ENCODE assay signal across 8 cellular contexts in genomic region chr13:29847501-29847983, GRCh38. TPM values are rescaled to one million over a fixed set of nuclear protein-coding genes. Genes with fewer than 3 reads are reported as not detected.
DNase-seq lines count a peak whose midpoint lies in the region; ATAC-seq, FAIRE-seq and TF ChIP-seq lines count a peak whose summit lies in the region.

No MANE protein-coding gene starts in this region.

- H3K27me3 Mint-ChIP-seq in stimulated activated naive CD8-positive, alpha-beta T cell treated with anti-CD3 and anti-CD28 coated beads, Interleukin-15, Interleukin-2, amounts not matched to agents 100 ng/mL and 50 ng/mL, for 24 hours: no peaks in the 10 kb centered on the region
- peaks cover 0 to 3% (median 0%) of the 10 kb centered on the region in 5 donors for H3K27me3 Mint-ChIP-seq in naive thymus-derived CD4-positive, alpha-beta T cell

- peak overlapping the region; percentile 78 for H3K4me3 ChIP-seq in SJCRH30
- H3K4me3 ChIP-seq in H1 (ENCODE audit: extremely low read depth in 1 of 4, insufficient read depth in 2 of 4, low read depth in 3 of 4, low read length in 4 of 4): peak overlapping the region; percentile 5 to 47 (median 40); a peak in 7 of 8 replicates
- H3K4me3 ChIP-seq in naive thymus-derived CD4-positive, alpha-beta T cell (ENCODE audit: low read length): peak overlapping the region; percentile 62

- no peak overlapping the region for H2BK15ac ChIP-seq in H1 (ENCODE audit: low read length)

- H4K5ac ChIP-seq in H1 (ENCODE audit: insufficient read length, low read depth, low read length): no peak overlapping the region

- no peak overlapping the region for H3K56ac ChIP-seq in H1 (replicated peaks; ENCODE audit: insufficient read length, low read depth, low read length)

- CTCF ChIA-PET in H1 (lab: Charles Lee; ENCODE audit: partially characterized antibody): interaction anchor here (0.5 to 2.3 kb wide), 2 partner anchors 93 to 265 kb away, joined by 4 to 9 read pairs; no protein-coding TSS in a partner anchor
- CTCF ChIA-PET in naive thymus-derived CD4-positive, alpha-beta T cell (lab: Charles Lee): interaction anchor here (0.9 to 9.0 kb wide), 4 partner anchors 76 to 265 kb away, joined by 3 to 109 read pairs (median 10); no protein-coding TSS in a partner anchor

- peak overlapping the region; percentile 59 to 90 for H3K4me2 ChIP-seq in H1 (ENCODE audit: insufficient read depth in 1 of 2, low read depth in 2 of 2, low read length in 2 of 2)

- H3K4ac ChIP-seq in H1 (replicated peaks; ENCODE audit: insufficient read length, low read depth, low read length): no peak overlapping the region

- peaks cover 0 to 5% of the 10 kb centered on the region in 2 experiments for H4K20me1 ChIP-seq in H1 (replicated peaks in 1 of 2; ENCODE audit: control insufficient read depth in 1 of 2, insufficient read depth in 2 of 2, low read length in 2 of 2)

- H3K4me1 Mint-ChIP-seq in stimulated activated naive CD8-positive, alpha-beta T cell treated with anti-CD3 and anti-CD28 coated beads, Interleukin-15, Interleukin-2, amounts not matched to agents 100 ng/mL and 50 ng/mL, for 24 hours (ENCODE audit: low read depth): peaks cover 52% of the 10 kb centered on the region
- H3K4me1 Mint-ChIP-seq in naive thymus-derived CD4-positive, alpha-beta T cell: peaks cover 19 to 57% (median 43%) of the 10 kb centered on the region in 7 donors

- H2BK12ac ChIP-seq in H1 (ENCODE audit: low read depth, low read length): peak overlapping the region; percentile 42; the same call in 1 of the 2 replicates

- H3K9me3 ChIP-seq in SJCRH30 (replicated peaks) (no peaks in the 10 kb centered on the region), H1 (ENCODE audit: insufficient read depth in 2 of 2, low read depth in 1 of 2, low read length in 1 of 2) (no peaks in the 10 kb centered on the region)
- H3K9me3 ChIP-seq in naive thymus-derived CD4-positive, alpha-beta T cell (ENCODE audit: control insufficient read depth in 2 of 3, low read length in 3 of 3): no peaks in the 10 kb centered on the region

- no peak for TF ChIP-seq POLR2A in H1 (IDR thresholded peaks at IDR 0.05; ENCODE audit: control extremely low read depth in 1 of 2, low read depth in 2 of 2, low read length in 2 of 2)

- no peak for DNase-seq in stimulated activated naive CD8-positive, alpha-beta T cell treated with anti-CD3 and anti-CD28 coated beads, Interleukin-15, Interleukin-2, amounts not matched to agents 100 U/mL and 50 U/mL, for 24 hours
- DNase-seq in SJCRH30 (peak; percentile 60 to 79), H1 (ENCODE audit: low read depth in 1 of 2, low spot score in 2 of 2) (no peak)
- DNase-seq in naive thymus-derived CD4-positive, alpha-beta T cell: peak in 6 of 9 donors; percentile 6 to 35 (median 22)
- no peak for DNase-seq in effector CD4-positive, alpha-beta T cell

- no peak overlapping the region for H4K8ac ChIP-seq in H1 (ENCODE audit: extremely low read depth, insufficient read depth, low read length)

- no peaks in the 10 kb centered on the region for H3K79me1 ChIP-seq in H1 (ENCODE audit: low read depth, low read length)

- H3K23me2 ChIP-seq in H1 (ENCODE audit: low read depth, low read length): peaks cover 4% of the 10 kb centered on the region

- no peak overlapping the region for H2BK5ac ChIP-seq in H1 (ENCODE audit: low read depth, low read length)

- H3K4me3 Mint-ChIP-seq in stimulated activated naive CD8-positive, alpha-beta T cell treated with anti-CD3 and anti-CD28 coated beads, Interleukin-15, Interleukin-2, amounts not matched to agents 100 ng/mL and 50 ng/mL, for 24 hours: peak overlapping the region; percentile 95
- peak overlapping the region; percentile 91 to 99 (median 96) for H3K4me3 Mint-ChIP-seq in naive thymus-derived CD4-positive, alpha-beta T cell

- FAIRE-seq in H1 (lab: Jason Lieb, UNC): no peak

- H2BK120ac ChIP-seq in H1 (replicated peaks; ENCODE audit: low read depth, low read length): no peak overlapping the region

- H3K4me1 ChIP-seq in SJCRH30 (peaks cover 25% of the 10 kb centered on the region), H1 (replicated peaks in 1 of 4; ENCODE audit: control insufficient read depth in 3 of 4, insufficient read depth in 4 of 4, low read length in 3 of 4) (peaks cover 0 to 7% (median 4%) of the 10 kb centered on the region in 4 experiments; a peak in 4 of 7 replicates)
- H3K4me1 ChIP-seq in naive thymus-derived CD4-positive, alpha-beta T cell (ENCODE audit: control insufficient read depth in 2 of 2, insufficient read depth in 2 of 2, low read length in 2 of 2): peaks cover 11 to 13% of the 10 kb centered on the region in 2 donors

- no peaks in the 10 kb centered on the region for H3K9me3 Mint-ChIP-seq in stimulated activated naive CD8-positive, alpha-beta T cell treated with anti-CD3 and anti-CD28 coated beads, Interleukin-15, Interleukin-2, amounts not matched to agents 100 ng/mL and 50 ng/mL, for 24 hours
- peaks cover 0 to 1% (median 0%) of the 10 kb centered on the region in 11 donors for H3K9me3 Mint-ChIP-seq in naive thymus-derived CD4-positive, alpha-beta T cell

- ATAC-seq in stimulated activated naive CD8-positive, alpha-beta T cell treated with anti-CD3 and anti-CD28 coated beads, Interleukin-15, Interleukin-2, amounts not matched to agents 100 U/mL and 50 U/mL, for 24 hours: no peak
- no peak for ATAC-seq in naive thymus-derived CD4-positive, alpha-beta T cell
- ATAC-seq in GM18858 (IDR thresholded peaks at IDR 0.05; ENCODE audit: unreplicated experiment): no peak
- no peak for ATAC-seq in HG03571 (IDR thresholded peaks at IDR 0.05; ENCODE audit: unreplicated experiment)

- H2AK5ac ChIP-seq in H1 (ENCODE audit: low read depth, low read length): no peak overlapping the region

- H4K91ac ChIP-seq in H1 (replicated peaks; ENCODE audit: insufficient read length, low read length): no peak overlapping the region

- H3K36me3 Mint-ChIP-seq in stimulated activated naive CD8-positive, alpha-beta T cell treated with anti-CD3 and anti-CD28 coated beads, Interleukin-15, Interleukin-2, amounts not matched to agents 100 ng/mL and 50 ng/mL, for 24 hours (ENCODE audit: low read depth): no peaks in the 10 kb centered on the region
- peaks cover 0 to 7% (median 0%) of the 10 kb centered on the region in 5 donors for H3K36me3 Mint-ChIP-seq in naive thymus-derived CD4-positive, alpha-beta T cell

- H3K27me3 ChIP-seq in SJCRH30: no peaks in the 10 kb centered on the region
- H3K27me3 ChIP-seq in H1 (replicated peaks in 1 of 4; ENCODE audit: control insufficient read depth in 3 of 4, extremely low read depth in 1 of 4, insufficient read depth in 3 of 4, low read length in 3 of 4): no peaks in the 10 kb centered on the region
- no peaks in the 10 kb centered on the region for H3K27me3 ChIP-seq in naive thymus-derived CD4-positive, alpha-beta T cell (ENCODE audit: control insufficient read depth in 2 of 2, insufficient read depth in 2 of 2, low read length in 2 of 2)

- no peak overlapping the region for H2BK20ac ChIP-seq in H1 (ENCODE audit: low read length)

- intact Hi-C loops in naive thymus-derived CD4-positive, alpha-beta T cell (cut with micrococcal nuclease): loop anchor here (5.0 kb wide), 5 partner anchors 340 to 895 kb away; no protein-coding TSS in a partner anchor

- no peak overlapping the region for H3K23ac ChIP-seq in H1 (ENCODE audit: insufficient read length)

- H3K27ac ChIP-seq in SJCRH30 (peak overlapping the region; percentile 5; the same call in 1 of the 2 replicates), H1 (ENCODE audit: low read depth, low read length) (no peak overlapping the region)
- H3K27ac ChIP-seq in naive thymus-derived CD4-positive, alpha-beta T cell (ENCODE audit: low read depth, low read length): peak overlapping the region; percentile 63

- WGBS in H1 (ENCODE audit: extremely low coverage in 1 of 2, insufficient coverage in 1 of 2, insufficient read length in 1 of 2, insufficient replicate concordance in 2 of 2, low coverage in 1 of 2, low lambda C conversion rate in 2 of 2, missing lambda C conversion rate in 1 of 2), 2 experiments: 75% methylated on average over 13 of the region's 13 CpGs; no CpG with 5 or more reads in 1 of the 2 experiments

- H3K79me2 ChIP-seq in H1 (ENCODE audit: control insufficient read depth in 1 of 2, insufficient read depth in 2 of 2, low read length in 2 of 2): peaks cover 5 to 67% of the 10 kb centered on the region in 2 experiments; a peak in 3 of 4 replicates

- no peak overlapping the region; the same call in 1 of the 2 replicates for H3K18ac ChIP-seq in H1 (ENCODE audit: extremely low read depth, low read length)

- H3K9ac ChIP-seq in H1 (replicated peaks in 1 of 4; ENCODE audit: extremely low read depth in 1 of 4, low read depth in 3 of 4, low read length in 3 of 4): no peak overlapping the region

- TF ChIP-seq EP300 in H1 (IDR thresholded peaks at IDR 0.05; ENCODE audit: borderline replicate concordance in 1 of 2, low read depth in 2 of 2, low read length in 2 of 2): no peak

- no peak overlapping the region for H2AFZ ChIP-seq in H1 (ENCODE audit: low read length)

- TF ChIP-seq CTCF in H1 (IDR thresholded peaks at IDR 0.05; ENCODE audit: control extremely low read depth in 1 of 3, insufficient read depth in 1 of 3, low read depth in 1 of 3, low read length in 3 of 3): no peak

- peak overlapping the region; percentile 82 for H3K27ac Mint-ChIP-seq in stimulated activated naive CD8-positive, alpha-beta T cell treated with anti-CD3 and anti-CD28 coated beads, Interleukin-15, Interleukin-2, amounts not matched to agents 100 ng/mL and 50 ng/mL, for 24 hours
- H3K27ac Mint-ChIP-seq in naive thymus-derived CD4-positive, alpha-beta T cell: peak overlapping the region; percentile 90 to 97 (median 92)

- POLR2A ChIA-PET in H1 (lab: Charles Lee; ENCODE audit: partially characterized antibody): no interaction called here
- POLR2A ChIA-PET in naive thymus-derived CD4-positive, alpha-beta T cell (lab: Charles Lee): interaction anchor here (0.6 to 5.4 kb wide), 5 partner anchors 86 to 524 kb away, joined by 3 to 51 read pairs (median 4); no protein-coding TSS in a partner anchor

- no peak overlapping the region for H3K14ac ChIP-seq in H1 (ENCODE audit: insufficient read length)

- TF ChIP-seq RAD21 in H1 (IDR thresholded peaks at IDR 0.05 in 1 of 2, conservative IDR thresholded peaks at IDR 0.05 in 1 of 2; ENCODE audit: low read depth in 2 of 2, low read length in 2 of 2): no peak

- H3K36me3 ChIP-seq in SJCRH30: no peaks in the 10 kb centered on the region
- no peaks in the 10 kb centered on the region for H3K36me3 ChIP-seq in H1 (ENCODE audit: control insufficient read depth in 2 of 4, insufficient read depth in 4 of 4, low read length in 3 of 4)
- peaks cover 0 to 10% (median 0%) of the 10 kb centered on the region in 3 experiments for H3K36me3 ChIP-seq in naive thymus-derived CD4-positive, alpha-beta T cell (ENCODE audit: control insufficient read depth in 2 of 3, insufficient read depth in 3 of 3, low read length in 3 of 3)

RNA-seq across cellular contexts. Expression of gene UBL3, which starts 2.9 kb away (rescaled TPM):
- total RNA-seq in SJCRH30 (2014; rRNA removed; shearing (Covaris generic)): 19.4 and 20.9 TPM in 2 replicates
- total RNA-seq in H1 (2021; fragmentation: NEBNext Ultra II Directional; extraction: Animal tissue kit (Norgen Biotek cat#: 25700)): 15.3 and 16.1 TPM in 2 replicates
- polyA plus RNA-seq in H1 (2011; rRNA removed): 4.3 and 5.3 TPM in 2 replicates
- 6.4 TPM for polyA plus RNA-seq in H1 (2011; cell fraction: cytosol; rRNA removed)
- 5.3 TPM for polyA plus RNA-seq in H1 (2011; cell fraction: nucleus; rRNA removed)
- polyA plus RNA-seq in H1 (2012, experiment 1 of 2): 5.3 to 12.1 TPM (median 7.2 TPM) in 4 replicates
- 1.1 TPM for polyA plus RNA-seq in H1 (2012, experiment 2 of 2)
- polyA plus RNA-seq in H1 (2013, experiment 1 of 2): 11.0 TPM
- polyA plus RNA-seq in H1 (2013, experiment 2 of 2): 9.8 TPM
- 5.7 and 8.0 TPM in 2 replicates for polyA minus RNA-seq in H1 (2011; rRNA and poly(A)+ RNA removed)
- 7.8 TPM for polyA minus RNA-seq in H1 (2011; cell fraction: cytosol; rRNA and poly(A)+ RNA removed)
- 16.9 TPM for polyA minus RNA-seq in H1 (2011; cell fraction: nucleus; rRNA and poly(A)+ RNA removed)
- 10 to 100 TPM; 12.7 to 34.5 (median 28.9) TPM for total RNA-seq in naive thymus-derived CD4-positive, alpha-beta T cell
- 10 to 100 TPM; 27.3 to 30.8 TPM for polyA plus RNA-seq in naive thymus-derived CD4-positive, alpha-beta T cell

Comparison
In these comparisons a context has a peak if more than half of its experiments do, and no peak if none do; other contexts are left out.
1. DNase-seq: peak in SJCRH30 (2 of 2) and naive thymus-derived CD4-positive, alpha-beta T cell (6 of 9); none in stimulated activated naive CD8-positive, alpha-beta T cell treated with anti-CD3 and anti-CD28 coated beads, Interleukin-15, Interleukin-2, amounts not matched to agents 100 U/mL and 50 U/mL, for 24 hours (single experiment), H1 (0 of 2) and effector CD4-positive, alpha-beta T cell (single experiment).
2. Peak in every context shown above with its lines, with median percentiles within 50 percentile points of each other: H3K4me3 ChIP-seq.